27 cellular contexts compared by ENCODE assay signal in genomic region chr5:981466-981865, GRCh38. TPM values are rescaled to one million over a fixed set of nuclear protein-coding genes. Genes with fewer than 3 reads are reported as not detected.
DNase-seq lines count a peak whose midpoint lies in the region; ATAC-seq, FAIRE-seq and TF ChIP-seq lines count a peak whose summit lies in the region.
"Had no signal": no experiment of that assay in that cellular context is flagged by ENCODE, and none has a peak within 500 bp of the region (broad histone marks: within the 10 kb centered on the region; RNA-seq: fewer than 3 reads in every experiment).

No MANE protein-coding gene starts in this region.

- DNase-seq in HepG2 (ENCODE audit: low spot score) = no peak
- no peak for DNase-seq in right lobe of liver
- peak; percentile 46 for DNase-seq in ecto neural progenitor cell (ENCODE audit: low spot score)
- DNase-seq in neural progenitor cell (ENCODE audit: low spot score) = peak; percentile 44
- DNase-seq in ureter (ENCODE audit: low spot score) = peak; percentile 43
- DNase-seq in activated T-cell treated with anti-CD3 and anti-CD28 coated beads, Interleukin-2, amount 50 U/mL, for 1 hour = no peak
- DNase-seq in NCI-H446 treated with DMSO at 0.1 percent for 48 hours (lab: John Stamatoyannopoulos, UW) = no peak
- no peak for DNase-seq in nucleus accumbens (lab: John Stamatoyannopoulos, UW)
- DNase-seq: activated B cell treated with CpG ODN at 0.5 μM for 24 hours; activated CD4-positive, alpha-beta memory T cell treated with anti-CD3 and anti-CD28 coated beads, Interleukin-2, amount 10 ng/mL, durations not matched to agents 7 days and 5 days; activated gamma-delta T cell; activated naive CD8-positive, alpha-beta T cell treated with anti-CD3 and anti-CD28 coated beads, Interleukin-2, amount 50 U/mL, for 24 hours; Calu3; effector memory CD8-positive, alpha-beta T cell; NCI-H1092 treated with DMSO at 0.1 percent for 48 hours; NCI-H1930; T-helper 9 cell had no signal

- TF ChIP-seq POLR2A in HepG2 (IDR thresholded peaks at IDR 0.05; ENCODE audit: insufficient read depth in 1 of 2, low read depth in 2 of 2, low read length in 2 of 2) (no peak), right lobe of liver (IDR thresholded peaks at IDR 0.05) (no peak)

- H3K27ac ChIP-seq in HepG2 (ENCODE audit: extremely low read length, insufficient read depth, low read length) (no peak overlapping the region), right lobe of liver (no peak overlapping the region), neural progenitor cell (no peak overlapping the region)
- H3K27ac ChIP-seq: prostate gland, suprapubic skin had no signal

- H4K20me1 ChIP-seq in HepG2 (ENCODE audit: insufficient read depth, low read length) (no peaks in the 10 kb centered on the region), neural progenitor cell (ENCODE audit: low read depth) (no peaks in the 10 kb centered on the region)

- peaks cover 9 to 45% of the 10 kb centered on the region in 2 experiments; a peak in 4 of 5 replicates for H3K27me3 ChIP-seq in HepG2 (ENCODE audit: control insufficient read depth in 1 of 2, insufficient read depth in 2 of 2, low read length in 2 of 2)
- no peaks in the 10 kb centered on the region for H3K27me3 ChIP-seq in right lobe of liver
- H3K27me3 ChIP-seq in neural progenitor cell = no peaks in the 10 kb centered on the region

- no peaks in the 10 kb centered on the region for H3K79me2 ChIP-seq in HepG2 (ENCODE audit: insufficient read depth, low read length)
- no peaks in the 10 kb centered on the region for H3K79me2 ChIP-seq in neural progenitor cell (ENCODE audit: low read depth)

- H2AFZ ChIP-seq in HepG2 (ENCODE audit: low read length) = no peak overlapping the region
- no peak overlapping the region for H2AFZ ChIP-seq in neural progenitor cell (replicated peaks)

- no peak overlapping the region for H3K4me3 ChIP-seq in HepG2 (replicated peaks in 1 of 3; ENCODE audit: insufficient read depth in 1 of 3, low read depth in 2 of 3, low read length in 3 of 3)
- H3K4me3 ChIP-seq in right lobe of liver = no peak overlapping the region
- no peak overlapping the region for H3K4me3 ChIP-seq in neural progenitor cell
- H3K4me3 ChIP-seq: prostate gland, suprapubic skin had no signal

- peaks cover 15% of the 10 kb centered on the region for H3K27me3 Mint-ChIP-seq in neural progenitor cell (ENCODE audit: insufficient read depth, low read depth)

- FAIRE-seq in HepG2 (lab: Jason Lieb, UNC) = no peak
- FAIRE-seq: GM12891, islet of Langerhans had no signal

- H3K27ac Mint-ChIP-seq in neural progenitor cell = peak overlapping the region; percentile 87
- H3K27ac Mint-ChIP-seq: activated B cell treated with CpG ODN at 0.5 μM for 24 hours; activated CD4-positive, alpha-beta memory T cell treated with anti-CD3 and anti-CD28 coated beads, Interleukin-2, amount 10 ng/mL, durations not matched to agents 7 days and 5 days; activated naive CD8-positive, alpha-beta T cell treated with anti-CD3 and anti-CD28 coated beads, Interleukin-2, amount 50 U/mL, for 24 hours; CD14-positive monocyte; effector memory CD8-positive, alpha-beta T cell; natural killer cell treated with Interleukin-12 subunit alpha and Interleukin-12 subunit beta and Interleukin-15 and Interleukin-18, amount 100 ng/mL, for 72 hours; stimulated activated memory B cell treated with anti-CD40 and anti-IgM and Interleukin-4, amounts not matched to agents 10 μg/mL and 1 μg/mL and 100 μg/mL, for 72 hours had no signal

- H3K36me3 ChIP-seq in HepG2 (replicated peaks in 1 of 2; ENCODE audit: control insufficient read depth in 1 of 2, insufficient read depth in 2 of 2, low read length in 2 of 2) (no peaks in the 10 kb centered on the region), right lobe of liver (no peaks in the 10 kb centered on the region), neural progenitor cell (no peaks in the 10 kb centered on the region)
- H3K36me3 ChIP-seq: prostate gland, suprapubic skin had no signal

- H3K4me1 Mint-ChIP-seq in neural progenitor cell = peaks cover 29% of the 10 kb centered on the region
- H3K4me1 Mint-ChIP-seq: activated B cell treated with CpG ODN at 0.5 μM for 24 hours; CD14-positive monocyte; stimulated activated memory B cell treated with anti-CD40 and anti-IgM and Interleukin-4, amounts not matched to agents 10 μg/mL and 1 μg/mL and 100 μg/mL, for 72 hours had no signal

- in situ Hi-C loops in HepG2 (cut with HindIII; ENCODE audit: extremely low pct_ligation_motif_present, low pct_unique_long_range_greater_than_20kb) = no loop called here

- intact Hi-C loops in HepG2 (cut with micrococcal nuclease; ENCODE audit: unreplicated experiment) = loop anchor here (5.0 kb wide), 1 partner anchor 59 kb away; no protein-coding TSS in a partner anchor
- intact Hi-C loops in right lobe of liver (cut with DNase I) = no loop called here

- POLR2A ChIA-PET in HepG2 (lab: Yijun Ruan, JAX) = no interaction called here

- no peaks in the 10 kb centered on the region for H3F3A ChIP-seq in neural progenitor cell (ENCODE audit: low read depth)

- no peak for TF ChIP-seq RAD21 in HepG2 (CRISPR knock-in tag; IDR thresholded peaks at IDR 0.05)

- 49% methylated on average over 6 of the region's 8 CpGs for WGBS in HepG2 (ENCODE audit: low lambda C conversion rate)
- 83% methylated on average over 3 of the region's 8 CpGs for WGBS in right lobe of liver (ENCODE audit: insufficient coverage, low coverage, low lambda C conversion rate, missing lambda C conversion rate)

- TF ChIP-seq EP300 in HepG2 (IDR thresholded peaks at IDR 0.05; ENCODE audit: low read depth in 2 of 2, low read length in 2 of 2) = no peak
- TF ChIP-seq EP300 in HepG2 (CRISPR knock-in tag; IDR thresholded peaks at IDR 0.05; ENCODE audit: borderline replicate concordance) = no peak

- H3K9ac ChIP-seq in HepG2 (ENCODE audit: insufficient read depth, low read depth, low read length) (no peak overlapping the region), neural progenitor cell (no peak overlapping the region)

- H3K4me2 ChIP-seq in HepG2 (ENCODE audit: low read depth, low read length) (no peak overlapping the region), neural progenitor cell (peak overlapping the region; percentile 22)

- CTCF ChIA-PET in HepG2 (lab: Yijun Ruan, JAX; ENCODE audit: low intra/inter-chr PET ratio, low total read pairs) = interaction anchor here (1.0 kb wide), 1 partner anchor 58 kb away, joined by 3 read pairs; no protein-coding TSS in a partner anchor

- peaks cover 24% of the 10 kb centered on the region for H3K9me3 Mint-ChIP-seq in neural progenitor cell
- H3K9me3 Mint-ChIP-seq: activated CD4-positive, alpha-beta memory T cell treated with anti-CD3 and anti-CD28 coated beads, Interleukin-2, amount 10 ng/mL, durations not matched to agents 7 days and 5 days; natural killer cell treated with Interleukin-12 subunit alpha and Interleukin-12 subunit beta and Interleukin-15 and Interleukin-18, amount 100 ng/mL, for 72 hours had no signal

- no peak for TF ChIP-seq CTCF in HepG2 (CRISPR knock-in tag; IDR thresholded peaks at IDR 0.05)
- no peak for TF ChIP-seq CTCF in right lobe of liver (IDR thresholded peaks at IDR 0.05)
- TF ChIP-seq CTCF in neural progenitor cell (IDR thresholded peaks at IDR 0.05) = no peak

- BruUV-seq in HepG2 (replicated peaks; lab: Mats Ljungman, UMichigan) = no TSS peak

- no peak overlapping the region for H3K4me3 Mint-ChIP-seq in neural progenitor cell
- H3K4me3 Mint-ChIP-seq: activated B cell treated with CpG ODN at 0.5 μM for 24 hours; activated CD4-positive, alpha-beta memory T cell treated with anti-CD3 and anti-CD28 coated beads, Interleukin-2, amount 10 ng/mL, durations not matched to agents 7 days and 5 days; activated naive CD8-positive, alpha-beta T cell treated with anti-CD3 and anti-CD28 coated beads, Interleukin-2, amount 50 U/mL, for 24 hours; CD14-positive monocyte; effector memory CD8-positive, alpha-beta T cell; natural killer cell treated with Interleukin-12 subunit alpha and Interleukin-12 subunit beta and Interleukin-15 and Interleukin-18, amount 100 ng/mL, for 72 hours; stimulated activated memory B cell treated with anti-CD40 and anti-IgM and Interleukin-4, amounts not matched to agents 10 μg/mL and 1 μg/mL and 100 μg/mL, for 72 hours had no signal

- peaks cover 20% of the 10 kb centered on the region for H3K4me1 ChIP-seq in HepG2 (ENCODE audit: insufficient read depth, low read length)
- H3K4me1 ChIP-seq in right lobe of liver = no peaks in the 10 kb centered on the region
- peaks cover 21% of the 10 kb centered on the region for H3K4me1 ChIP-seq in neural progenitor cell
- H3K4me1 ChIP-seq: prostate gland had no signal

- peaks cover 6% of the 10 kb centered on the region; the same call in 1 of the 2 replicates for H3K9me3 ChIP-seq in HepG2 (ENCODE audit: low read length)
- no peaks in the 10 kb centered on the region for H3K9me3 ChIP-seq in right lobe of liver
- H3K9me3 ChIP-seq in neural progenitor cell (ENCODE audit: low read depth) = no peaks in the 10 kb centered on the region
- H3K9me3 ChIP-seq: prostate gland, suprapubic skin had no signal

- H3K36me3 Mint-ChIP-seq in neural progenitor cell = peaks cover 3% of the 10 kb centered on the region
- H3K36me3 Mint-ChIP-seq: CD14-positive monocyte had no signal

- ATAC-seq in HepG2 = peak; percentile 21; the same call in 1 of the 3 replicates
- no peak for ATAC-seq in right lobe of liver
- ATAC-seq: activated naive CD8-positive, alpha-beta T cell treated with anti-CD3 and anti-CD28 coated beads, Interleukin-2, amount 50 U/mL, for 24 hours; effector memory CD8-positive, alpha-beta T cell; natural killer cell treated with Interleukin-12 subunit alpha and Interleukin-12 subunit beta and Interleukin-15 and Interleukin-18, amount 100 ng/mL, for 72 hours; SK-N-SH treated with all-trans-retinoic acid at 6 μM for 48 hours; stimulated activated memory B cell treated with anti-CD40 and anti-IgM and Interleukin-4, amounts not matched to agents 10 μg/mL and 1 μg/mL and 100 μg/mL, for 72 hours had no signal

RNA-seq across cellular contexts. Expression of gene NKD2, which starts 27.1 kb away (rescaled TPM):
- total RNA-seq in HepG2 (2016; rRNA removed; fragmentation: Illumina TruSeq; extraction: Trizol) = 0.53 and 0.94 TPM in 2 replicates
- total RNA-seq in HepG2 (2016; cell fraction: cytosol; rRNA removed; fragmentation: Illumina TruSeq; extraction: Trizol; ENCODE audit: low read depth) = 0.26 and 0.91 TPM in 2 replicates
- total RNA-seq in HepG2 (2016; cell fraction: insoluble cytoplasmic fraction; rRNA removed; fragmentation: Illumina TruSeq; extraction: Trizol) = 0.77 and 1.1 TPM in 2 replicates
- total RNA-seq in HepG2 (2016; cell fraction: membrane; rRNA removed; fragmentation: Illumina TruSeq; extraction: Trizol) = 0.48 and 0.90 TPM in 2 replicates
- 0.81 and 2.0 TPM in 2 replicates for total RNA-seq in HepG2 (2016; cell fraction: nucleus; rRNA removed; fragmentation: Illumina TruSeq; extraction: Trizol)
- polyA plus RNA-seq in HepG2 (2011; rRNA removed) = 0.81 and 0.82 TPM in 2 replicates
- polyA plus RNA-seq in HepG2 (2011; cell fraction: cytosol; rRNA removed) = 0.13 and 0.70 TPM in 2 replicates
- polyA plus RNA-seq in HepG2 (2011; cell fraction: nucleus; rRNA removed) = 10.6 and 14.1 TPM in 2 replicates
- 0.39 and 0.79 TPM in 2 replicates for polyA plus RNA-seq in HepG2 (2012)
- 0.59 and 0.60 TPM in 2 replicates for polyA plus RNA-seq in HepG2 (2016; cell fraction: cytosol; fragmentation: Illumina TruSeq; extraction: Trizol; ENCODE audit: low read depth)
- 1.1 and 1.2 TPM in 2 replicates for polyA plus RNA-seq in HepG2 (2016; cell fraction: insoluble cytoplasmic fraction; fragmentation: Illumina TruSeq; extraction: Trizol; ENCODE audit: low read depth)
- polyA plus RNA-seq in HepG2 (2016; cell fraction: membrane; fragmentation: Illumina TruSeq; extraction: Trizol; ENCODE audit: low read depth) = 0.76 and 0.84 TPM in 2 replicates
- polyA plus RNA-seq in HepG2 (2016; cell fraction: nucleus; fragmentation: Illumina TruSeq; extraction: Trizol; ENCODE audit: insufficient read depth, low read depth) = 5.1 and 6.3 TPM in 2 replicates
- polyA minus RNA-seq in HepG2 (2011; rRNA and poly(A)+ RNA removed; ENCODE audit: low replicate concordance) = 1.6 TPM in 1 of 2 replicates, not detected in the other
- 0.30 and 0.62 TPM in 2 replicates for polyA minus RNA-seq in HepG2 (2011; cell fraction: cytosol; rRNA and poly(A)+ RNA removed)
- polyA minus RNA-seq in HepG2 (2011; cell fraction: nucleus; rRNA and poly(A)+ RNA removed) = 0.62 and 1.0 TPM in 2 replicates
- total RNA-seq in right lobe of liver = 1 to 10 TPM in 4 of 6 experiments, under 1 TPM in 2; 0.93 to 2.9 (median 2.2) TPM
- 1.3 and 3.2 TPM in 2 replicates for total RNA-seq in neural progenitor cell (ENCODE audit: low replicate concordance)
- total RNA-seq in ureter = 14.2 TPM
- total RNA-seq: chondrocyte, mononuclear cell had no signal
- polyA plus RNA-seq: CD14-positive monocyte had no signal

Comparison
In these comparisons a context has a peak if more than half of its experiments do, and no peak if none do; other contexts are left out.
1. DNase-seq: peak in ecto neural progenitor cell (single experiment), neural progenitor cell (single experiment) and ureter (single experiment); none in HepG2 (single experiment), right lobe of liver (0 of 3), activated T-cell treated with anti-CD3 and anti-CD28 coated beads, Interleukin-2, amount 50 U/mL, for 1 hour (single experiment), NCI-H446 treated with DMSO at 0.1 percent for 48 hours (single experiment) and nucleus accumbens (0 of 56).